18 cellular contexts compared by ENCODE assay signal in the genomic region with DNA sequence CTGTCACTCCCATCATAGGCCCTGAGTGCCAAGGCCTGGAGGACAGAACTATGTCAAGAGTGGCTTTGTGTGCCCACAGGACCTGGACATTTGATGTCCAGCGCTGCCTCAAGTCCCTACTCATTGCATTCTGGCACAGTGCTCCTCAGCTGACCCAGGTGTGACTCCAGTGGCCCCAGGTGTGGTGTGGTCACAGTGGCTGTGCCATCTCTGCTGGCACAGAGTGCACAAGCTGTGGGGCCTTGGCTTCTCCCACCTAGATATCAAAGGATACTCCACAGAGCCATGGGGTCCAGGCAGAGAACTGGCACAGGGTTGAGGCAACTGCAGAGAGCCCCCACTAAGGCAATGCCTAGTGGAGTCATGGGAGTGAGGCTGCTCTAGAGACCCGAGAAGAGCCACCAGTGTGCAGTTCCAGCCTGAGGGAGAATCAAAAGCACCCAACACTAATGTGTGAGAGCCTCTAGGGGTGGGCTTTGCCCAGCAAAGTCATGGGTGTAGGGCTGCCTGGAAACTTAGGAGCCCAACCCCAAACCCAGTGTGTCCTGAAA. TPM values are rescaled to one million over a fixed set of nuclear protein-coding genes. Genes with fewer than 3 reads are reported as not detected.
DNase-seq lines count a peak whose midpoint lies in the region; ATAC-seq and TF ChIP-seq lines count a peak whose summit lies in the region.
"Had no signal": no experiment of that assay in that cellular context is flagged by ENCODE, and none has a peak within 500 bp of the region (broad histone marks: within the 10 kb centered on the region; RNA-seq: fewer than 3 reads in every experiment).

No MANE protein-coding gene starts in this region.

- WGBS in spleen, 5 donors, result 63 to 98% (median 87%) methylated on average over 2 of the region's 2 CpGs
- WGBS in upper lobe of left lung, 2 donors, result 100% methylated on average over 2 of the region's 2 CpGs

- H3K4me3 Mint-ChIP-seq in stimulated activated naive CD8-positive, alpha-beta T cell treated with anti-CD3 and anti-CD28 coated beads, Interleukin-15, amount 100 ng/mL, for 72 hours, result no peak overlapping the region
- H3K4me3 Mint-ChIP-seq: B cell; CD4-positive, alpha-beta T cell; CD8-positive, alpha-beta T cell had no signal

- ATAC-seq in stimulated activated naive CD8-positive, alpha-beta T cell treated with anti-CD3 and anti-CD28 coated beads, Interleukin-15, amount 100 ng/mL, for 72 hours, result peak; percentile 23
- ATAC-seq in stimulated activated naive CD8-positive, alpha-beta T cell treated with anti-CD3 and anti-CD28 coated beads, Interleukin-15, Interleukin-2, amounts not matched to agents 100 U/mL and 50 U/mL, for 24 hours, result no peak
- ATAC-seq in upper lobe of left lung (ENCODE audit: low FRiP score in 2 of 2) (peak; percentile 21 to 51), HG03108 (IDR thresholded peaks at IDR 0.05; ENCODE audit: unreplicated experiment) (no peak), HG03439 (IDR thresholded peaks at IDR 0.05; ENCODE audit: unreplicated experiment) (no peak)
- ATAC-seq: A549; CD8-positive, alpha-beta T cell had no signal

- peaks cover 0 to 70% (median 11%) of the 10 kb centered on the region in 6 donors for H3K36me3 ChIP-seq in spleen
- H3K36me3 ChIP-seq in upper lobe of left lung, result peaks cover 0 to 27% (median 2%) of the 10 kb centered on the region in 4 donors

- intact Hi-C loops in spleen (cut with DNase I; ENCODE audit: low total_unique reads), result no loop called here

- no peak overlapping the region for H3K27ac ChIP-seq in spleen
- H3K27ac ChIP-seq in upper lobe of left lung, result no peak overlapping the region
- H3K27ac ChIP-seq: 22Rv1; A549; BLaER1 treated with 17β-estradiol and CSF1 and Interleukin-3, amounts not matched to agents 10 nM and 100 nM; C4-2B had no signal

- H3K27me3 ChIP-seq in spleen (replicated peaks in 1 of 7), result no peaks in the 10 kb centered on the region
- no peaks in the 10 kb centered on the region for H3K27me3 ChIP-seq in upper lobe of left lung
- H3K27me3 ChIP-seq: BLaER1 treated with 17β-estradiol and CSF1 and Interleukin-3, amounts not matched to agents 10 nM and 100 nM had no signal

- no peak for DNase-seq in stimulated activated naive CD8-positive, alpha-beta T cell treated with anti-CD3 and anti-CD28 coated beads, Interleukin-15, amount 100 ng/mL, for 72 hours
- no peak for DNase-seq in stimulated activated naive CD8-positive, alpha-beta T cell treated with anti-CD3 and anti-CD28 coated beads, Interleukin-15, Interleukin-2, amounts not matched to agents 100 U/mL and 50 U/mL, for 24 hours
- DNase-seq in spleen, result peak; percentile 52
- DNase-seq in upper lobe of left lung, result no peak
- DNase-seq: AML-193; Caco-2; Calu3; CD4-positive, alpha-beta T cell; CD8-positive, alpha-beta T cell; DMS79 treated with DMSO at 0.1 percent for 48 hours; GF-D8 had no signal

- TF ChIP-seq POLR2A in spleen (IDR thresholded peaks at IDR 0.05), result no peak
- TF ChIP-seq POLR2A in upper lobe of left lung (IDR thresholded peaks at IDR 0.05), result no peak

- TF ChIP-seq CTCF in spleen (IDR thresholded peaks at IDR 0.05 in 8 of 11, conservative IDR thresholded peaks at IDR 0.05 in 3 of 11), result no peak
- TF ChIP-seq CTCF in upper lobe of left lung (IDR thresholded peaks at IDR 0.05), result no peak

- H3K4me1 ChIP-seq in spleen (no peaks in the 10 kb centered on the region), upper lobe of left lung (no peaks in the 10 kb centered on the region)
- H3K4me1 ChIP-seq: A549; BLaER1 treated with 17β-estradiol and CSF1 and Interleukin-3, amounts not matched to agents 10 nM and 100 nM; Caco-2 had no signal

- H3K4me3 ChIP-seq in spleen (no peak overlapping the region), upper lobe of left lung (no peak overlapping the region)
- H3K4me3 ChIP-seq: A549; BLaER1 treated with 17β-estradiol and CSF1 and Interleukin-3, amounts not matched to agents 10 nM and 100 nM had no signal

- H3K9me3 ChIP-seq in spleen, result no peaks in the 10 kb centered on the region
- H3K9me3 ChIP-seq in upper lobe of left lung, result no peaks in the 10 kb centered on the region
- H3K9me3 ChIP-seq: A549; BLaER1 treated with 17β-estradiol and CSF1 and Interleukin-3, amounts not matched to agents 10 nM and 100 nM; Caco-2 had no signal

- no peaks in the 10 kb centered on the region for H3K4me1 Mint-ChIP-seq in stimulated activated naive CD8-positive, alpha-beta T cell treated with anti-CD3 and anti-CD28 coated beads, Interleukin-15, amount 100 ng/mL, for 72 hours
- H3K4me1 Mint-ChIP-seq: B cell had no signal

- H3K27me3 Mint-ChIP-seq in stimulated activated naive CD8-positive, alpha-beta T cell treated with anti-CD3 and anti-CD28 coated beads, Interleukin-15, amount 100 ng/mL, for 72 hours, result no peaks in the 10 kb centered on the region
- H3K27me3 Mint-ChIP-seq: B cell; CD4-positive, alpha-beta T cell had no signal

- no peak for TF ChIP-seq EP300 in upper lobe of left lung (IDR thresholded peaks at IDR 0.05)

- H3K27ac Mint-ChIP-seq in stimulated activated naive CD8-positive, alpha-beta T cell treated with anti-CD3 and anti-CD28 coated beads, Interleukin-15, amount 100 ng/mL, for 72 hours, result no peak overlapping the region
- H3K27ac Mint-ChIP-seq: B cell; CD4-positive, alpha-beta T cell; CD8-positive, alpha-beta T cell had no signal

- H3K9me3 Mint-ChIP-seq in stimulated activated naive CD8-positive, alpha-beta T cell treated with anti-CD3 and anti-CD28 coated beads, Interleukin-15, amount 100 ng/mL, for 72 hours, result no peaks in the 10 kb centered on the region
- H3K9me3 Mint-ChIP-seq: CD4-positive, alpha-beta T cell; CD8-positive, alpha-beta T cell had no signal

RNA-seq across cellular contexts. Expression of a gene that starts 25.6 kb away (rescaled TPM):
- total RNA-seq in spleen (10 to 100 TPM; 48.2 to 87.8 (median 57.4) TPM), upper lobe of left lung (10 to 100 TPM; 24.1 to 71.4 (median 62.0) TPM)
- 100 to 1,000 TPM in 1 of 3 donors, 10 to 100 TPM in 2; 75.0 to 110 (median 96.4) TPM for polyA plus RNA-seq in spleen

RNA-seq across cellular contexts. Expression of a gene that starts 41.0 kb away (rescaled TPM):
- 10 to 100 TPM in 6 of 7 donors, 1 to 10 TPM in 1; 7.7 to 19.1 (median 11.3) TPM for total RNA-seq in spleen
- polyA plus RNA-seq in spleen, result 1 to 10 TPM; 3.9 to 8.9 (median 5.9) TPM
- total RNA-seq in upper lobe of left lung, result 10 to 100 TPM in 3 of 6 donors, 1 to 10 TPM in 3; 4.3 to 18.1 (median 9.8) TPM

Comparison
In these comparisons a context has a peak if more than half of its experiments do, and no peak if none do; other contexts are left out.
1. ATAC-seq: peak in stimulated activated naive CD8-positive, alpha-beta T cell treated with anti-CD3 and anti-CD28 coated beads, Interleukin-15, amount 100 ng/mL, for 72 hours (single experiment) and upper lobe of left lung (2 of 2); none in stimulated activated naive CD8-positive, alpha-beta T cell treated with anti-CD3 and anti-CD28 coated beads, Interleukin-15, Interleukin-2, amounts not matched to agents 100 U/mL and 50 U/mL, for 24 hours (single experiment), HG03108 (single experiment) and HG03439 (single experiment).